ENCODE assay signal across 8 cellular contexts in the genomic region with DNA sequence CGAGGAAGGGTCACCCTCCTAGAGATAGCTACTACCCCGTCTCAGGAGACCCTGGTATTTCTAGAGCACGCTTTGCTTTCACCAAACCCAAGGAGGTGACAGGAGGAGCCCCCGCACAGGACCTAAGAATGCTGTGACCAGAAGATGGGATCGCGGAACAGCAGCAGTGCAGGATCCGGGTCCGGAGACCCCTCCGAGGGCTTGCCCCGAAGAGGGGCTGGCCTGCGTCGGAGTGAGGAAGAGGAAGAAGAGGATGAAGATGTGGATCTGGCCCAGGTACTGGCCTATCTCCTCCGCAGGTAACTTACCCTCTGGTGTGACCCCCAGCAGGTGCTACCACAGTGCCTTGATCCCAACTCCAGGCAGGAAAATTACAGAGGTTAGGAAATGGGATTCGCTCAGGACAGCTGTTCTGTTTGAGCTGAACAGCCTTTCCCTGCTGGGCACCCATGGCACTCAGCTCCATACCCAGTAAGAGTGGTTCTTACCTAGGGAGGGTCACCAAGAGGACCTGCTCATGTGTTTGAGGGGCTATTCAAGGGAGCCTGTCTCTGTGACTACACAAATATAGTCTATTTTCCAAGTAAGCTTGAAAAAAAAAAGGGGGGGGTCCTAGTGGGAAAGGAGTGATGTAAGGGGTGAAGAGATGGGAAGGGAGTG. TPM values are rescaled to one million over a fixed set of nuclear protein-coding genes. Genes with fewer than 3 reads are reported as not detected.
DNase-seq lines count a peak whose midpoint lies in the region; ATAC-seq and TF ChIP-seq lines count a peak whose summit lies in the region.

No MANE protein-coding gene starts in this region.

- H3K9me3 Mint-ChIP-seq in T-cell, result no peaks in the 10 kb centered on the region

- peaks cover 41% of the 10 kb centered on the region for H3K36me3 Mint-ChIP-seq in T-cell

- peak overlapping the region; percentile 90 to 94 (median 93) for H3K4me3 Mint-ChIP-seq in T-cell

- no peaks in the 10 kb centered on the region for H3K27me3 Mint-ChIP-seq in T-cell

- CTCF ChIA-PET in T-cell (lab: Charles Lee), result interaction anchor here (0.6 to 2.6 kb wide), 15 partner anchors 16 to 321 kb away, joined by 3 to 24 read pairs (median 5); partner anchors contain the start of genes IRF9 (in 2 of the 2), DHRS4 (in 1 of the 2), EMC9 (in 1 of the 2) and FITM1 (in 1 of the 2)

- H3K4me3 ChIP-seq in GM12865 (ENCODE audit: low read depth, low read length) (peak overlapping the region; percentile 90), fibroblast of the aortic adventitia (ENCODE audit: low read depth, low read length) (peak overlapping the region; percentile 91), retinal pigment epithelial cell (ENCODE audit: low read length) (peak overlapping the region; percentile 94)

- peak overlapping the region; percentile 98 for H3K27ac Mint-ChIP-seq in T-cell

- peaks cover 30 to 40% (median 31%) of the 10 kb centered on the region in 3 donors for H3K4me1 Mint-ChIP-seq in T-cell

- no peak for ATAC-seq in T-cell (replicated peaks in 1 of 4)
- no peak for ATAC-seq in GM18502 (IDR thresholded peaks at IDR 0.05; ENCODE audit: poor library complexity, unreplicated experiment)
- no peak for ATAC-seq in GM21619 (IDR thresholded peaks at IDR 0.05; ENCODE audit: unreplicated experiment)

- POLR2A ChIA-PET in T-cell (lab: Charles Lee), result interaction anchor here (0.7 to 2.4 kb wide), 20 partner anchors 8 to 187 kb away, joined by 3 to 23 read pairs (median 6); partner anchors contain the start of genes IPO4 (in 2 of the 2), PSME2 (in 2 of the 2), RNF31 (in 2 of the 2) and EMC9 (in 1 of the 2)

- no peak for TF ChIP-seq CTCF in GM12865 (IDR thresholded peaks at IDR 0.05; ENCODE audit: insufficient read depth, low read depth, low read length, missing control alignments)
- TF ChIP-seq CTCF in fibroblast of the aortic adventitia (IDR thresholded peaks at IDR 0.05; ENCODE audit: insufficient read depth, low read length), result no peak
- no peak for TF ChIP-seq CTCF in retinal pigment epithelial cell (conservative IDR thresholded peaks at IDR 0.05; ENCODE audit: low read depth, low read length)

- DNase-seq in GM12865 (ENCODE audit: low read depth) (no peak), T-cell (no peak), fibroblast of the aortic adventitia (ENCODE audit: low read depth) (no peak), retinal pigment epithelial cell (ENCODE audit: low read depth) (no peak), NCI-H1092 (lab: John Stamatoyannopoulos, UW) (no peak)
- no peak for DNase-seq in NK-92 treated with Interleukin-12 subunit alpha and Interleukin-12 subunit beta, amount 100 ng/mL, for 24 hours (lab: John Stamatoyannopoulos, UW)

RNA-seq across cellular contexts. Expression of gene NRL, which starts 0.8 kb away (rescaled TPM):
- total RNA-seq in T-cell, result 1 to 10 TPM; 1.9 to 3.7 (median 3.4) TPM
- 0.90 and 4.1 TPM in 2 replicates for total RNA-seq in fibroblast of the aortic adventitia (ENCODE audit: low replicate concordance)

RNA-seq across cellular contexts. Expression of gene DCAF11, which starts 1.0 kb away (rescaled TPM):
- total RNA-seq in T-cell (10 to 100 TPM; 78.5 to 94.1 (median 89.6) TPM), fibroblast of the aortic adventitia (ENCODE audit: low replicate concordance) (44.6 and 85.3 TPM in 2 replicates)

RNA-seq across cellular contexts. Expression of gene FITM1, which starts 14.9 kb away (rescaled TPM):
- 1 to 10 TPM; 2.5 to 3.5 (median 3.2) TPM for total RNA-seq in T-cell
- 0.18 TPM in 1 of 2 replicates, not detected in the other for total RNA-seq in fibroblast of the aortic adventitia (ENCODE audit: low replicate concordance)

RNA-seq across cellular contexts. Expression of gene PSME1, which starts 20.4 kb away (rescaled TPM):
- total RNA-seq in T-cell (100 to 1,000 TPM; 221 to 291 (median 259) TPM), fibroblast of the aortic adventitia (ENCODE audit: low replicate concordance) (84.8 and 117 TPM in 2 replicates)

RNA-seq across cellular contexts. Expression of gene PCK2, which starts 21.5 kb away (rescaled TPM):
- total RNA-seq in T-cell, result 10 to 100 TPM; 11.8 to 35.5 (median 29.4) TPM
- total RNA-seq in fibroblast of the aortic adventitia (ENCODE audit: low replicate concordance), result 20.1 and 36.5 TPM in 2 replicates
